Comparison of ENCODE assay signal across 27 cellular contexts in genomic region chr2:139605668-139606067, GRCh38.
"Had no signal": no experiment of that assay in that cellular context is flagged by ENCODE, and none has a peak within 500 bp of the region (broad histone marks: within the 10 kb centered on the region; RNA-seq: fewer than 3 reads in every experiment).

No MANE protein-coding gene starts in this region.

- H3K27me3 Mint-ChIP-seq: dendritic cell treated with granulocyte-macrophage colony-stimulating factor and Interleukin-4, amounts not matched to agents 40 ng/mL and 50 ng/mL, for 4 days; effector memory CD8-positive, alpha-beta T cell had no signal

- DNase-seq: colonic mucosa; cortex of kidney; dermis blood vessel endothelial cell; dorsolateral prefrontal cortex; effector CD4-positive, alpha-beta T cell; effector CD8-positive, alpha-beta T cell; effector memory CD4-positive, alpha-beta T cell; effector memory CD8-positive, alpha-beta T cell; endodermal cell; erythroblast; esophagus squamous epithelium; foreskin fibroblast; foreskin keratinocyte; foreskin melanocyte; gastrocnemius medialis; glutamatergic neuron; head of caudate nucleus; heart left ventricle; heart right ventricle had no signal

- FAIRE-seq: colon, endothelial cell of umbilical vein had no signal

- H3K9me3 ChIP-seq: colonic mucosa, esophagus muscularis mucosa, esophagus squamous epithelium, gastrocnemius medialis had no signal

- ATAC-seq: effector memory CD8-positive, alpha-beta T cell; esophagus mucosa; foreskin keratinocyte; gastrocnemius medialis; gastroesophageal sphincter; heart left ventricle; heart right ventricle had no signal

- H3K4me3 ChIP-seq: colonic mucosa, coronary artery, dorsolateral prefrontal cortex, esophagus muscularis mucosa, esophagus squamous epithelium, gastrocnemius medialis, gastroesophageal sphincter, heart left ventricle, heart right ventricle had no signal

- H3K4me1 ChIP-seq: colonic mucosa, esophagus muscularis mucosa, esophagus squamous epithelium, foreskin keratinocyte, gastrocnemius medialis, gastroesophageal sphincter, heart left ventricle, heart right ventricle had no signal

- H3K27ac ChIP-seq: colonic mucosa, coronary artery, dorsolateral prefrontal cortex, epithelial cell of prostate, esophagus muscularis mucosa, esophagus squamous epithelium, foreskin keratinocyte, gastrocnemius medialis, gastroesophageal sphincter, heart left ventricle, heart right ventricle had no signal

- H3K4me3 Mint-ChIP-seq: dendritic cell treated with granulocyte-macrophage colony-stimulating factor and Interleukin-4, amounts not matched to agents 40 ng/mL and 50 ng/mL, for 4 days; effector memory CD8-positive, alpha-beta T cell; endodermal cell had no signal

- H3K27me3 ChIP-seq: colonic mucosa, dorsolateral prefrontal cortex, esophagus muscularis mucosa, esophagus squamous epithelium, foreskin keratinocyte, gastrocnemius medialis, gastroesophageal sphincter, heart left ventricle, heart right ventricle had no signal

- H3K36me3 ChIP-seq: colonic mucosa, esophagus muscularis mucosa, esophagus squamous epithelium, gastrocnemius medialis, gastroesophageal sphincter, heart left ventricle, heart right ventricle had no signal

- H3K9me3 Mint-ChIP-seq: endodermal cell had no signal

- H3K27ac Mint-ChIP-seq: dendritic cell treated with granulocyte-macrophage colony-stimulating factor and Interleukin-4, amounts not matched to agents 40 ng/mL and 50 ng/mL, for 4 days; effector memory CD8-positive, alpha-beta T cell; endodermal cell had no signal
